In the genomic region with DNA sequence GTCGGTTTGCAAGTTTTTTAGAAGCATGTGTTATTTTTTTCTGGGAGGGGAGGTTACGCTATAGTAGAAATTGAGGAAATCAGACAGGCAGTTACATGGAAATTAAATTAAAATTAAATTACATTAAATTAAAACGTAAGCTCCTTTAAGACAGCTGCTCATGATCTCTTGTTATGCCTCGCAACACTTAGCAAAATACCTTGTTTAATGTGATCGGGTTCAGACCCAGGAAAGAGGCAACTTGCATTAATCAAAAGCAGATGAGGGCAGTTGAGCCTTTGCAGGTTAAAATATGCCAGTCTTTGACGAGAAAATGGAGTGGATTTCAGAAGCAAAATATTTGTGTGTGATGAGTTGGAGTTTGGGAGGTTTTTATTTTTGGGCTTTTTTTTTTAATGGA, we compare ENCODE assay signal across 24 cellular contexts.
"Had no signal": no experiment of that assay in that cellular context is flagged by ENCODE, and none has a peak within 500 bp of the region (broad histone marks: within the 10 kb centered on the region; RNA-seq: fewer than 3 reads in every experiment).

No MANE protein-coding gene starts in this region.

- H3K4me1 ChIP-seq: gastrocnemius medialis, lower lobe of right lung had no signal

- H3K27ac ChIP-seq: coronary artery, dorsolateral prefrontal cortex, epithelial cell of prostate, esophagus squamous epithelium, gastrocnemius medialis, hepatocyte, lower lobe of right lung had no signal

- H3K4me2 ChIP-seq: hepatocyte had no signal

- H3K36me3 ChIP-seq: esophagus squamous epithelium, gastrocnemius medialis, heart left ventricle, lower lobe of right lung had no signal

- H2AFZ ChIP-seq: hepatocyte had no signal

- H3K9me3 ChIP-seq: esophagus squamous epithelium, gastrocnemius medialis, heart left ventricle, lower lobe of right lung, mucosa of descending colon had no signal

- H3K4me3 ChIP-seq: coronary artery, dorsolateral prefrontal cortex, esophagus squamous epithelium, gastrocnemius medialis, heart left ventricle, hepatocyte, lower lobe of right lung, mucosa of descending colon had no signal

- ATAC-seq: esophagus mucosa; gastrocnemius medialis; left colon; left lobe of liver; left ventricle myocardium superior; lower lobe of right lung; mucosa of descending colon; naive thymus-derived CD4-positive, alpha-beta T cell had no signal

- H3K27me3 ChIP-seq: esophagus squamous epithelium, gastrocnemius medialis, heart left ventricle, hepatocyte had no signal

- DNase-seq: dermis blood vessel endothelial cell; dorsolateral prefrontal cortex; effector CD4-positive, alpha-beta T cell; effector memory CD4-positive, alpha-beta T cell; erythroblast; esophagus squamous epithelium; foreskin melanocyte; gastrocnemius medialis; immature natural killer cell; islet precursor cell; kidney; kidney glomerular epithelial cell; left colon; left ventricle myocardium superior; lower lobe of right lung; mesenchymal stem cell; mucosa of descending colon; naive thymus-derived CD4-positive, alpha-beta T cell had no signal
